In genomic region chr2:126645211-126645618, GRCh38 we compare ENCODE assay signal across 13 cellular contexts. TPM values are rescaled to one million over a fixed set of nuclear protein-coding genes. Genes with fewer than 3 reads are reported as not detected.
A peak's percentile ranks its signal among the peaks of the same experiment; 100 is the strongest.
DNase-seq lines count a peak whose midpoint lies in the region; ATAC-seq and TF ChIP-seq lines count a peak whose summit lies in the region.
"Had no signal": no experiment of that assay in that cellular context is flagged by ENCODE, and none has a peak within 500 bp of the region (broad histone marks: within the 10 kb centered on the region; RNA-seq: fewer than 3 reads in every experiment).

No MANE protein-coding gene starts in this region.

- DNase-seq in CMK (ENCODE audit: low read depth): peak; percentile 75
- DNase-seq in OCI-LY7 (ENCODE audit: low spot score): no peak
- no peak for DNase-seq in PC-3
- DNase-seq in NCI-H526 (lab: John Stamatoyannopoulos, UW): no peak
- no peak for DNase-seq in NCI-H510A treated with DMSO at 0.1 percent for 48 hours (lab: John Stamatoyannopoulos, UW)
- no peak for DNase-seq in glutamatergic neuron
- DNase-seq: immature natural killer cell, NCI-H2029, Right ventricle myocardium superior, substantia nigra had no signal

- no peaks in the 10 kb centered on the region for H3F3A ChIP-seq in PC-3 (ENCODE audit: low read length, unreplicated experiment)

- H3K4me3 Mint-ChIP-seq in glutamatergic neuron (ENCODE audit: unreplicated experiment): no peak overlapping the region
- H3K4me3 Mint-ChIP-seq: immature natural killer cell had no signal

- H3K9me3 Mint-ChIP-seq in glutamatergic neuron (ENCODE audit: unreplicated experiment): no peaks in the 10 kb centered on the region
- H3K9me3 Mint-ChIP-seq: immature natural killer cell had no signal

- H3K9me3 ChIP-seq in OCI-LY7 (ENCODE audit: low read length): 0 out of 2 replicates have a peak, but pooled peaks cover under 1% of the 10 kb centered on the region
- H3K9me3 ChIP-seq in PC-3 (ENCODE audit: low read length): no peaks in the 10 kb centered on the region

- H3K4me1 ChIP-seq in OCI-LY7 (ENCODE audit: insufficient read depth, low read length, poor library complexity, severe bottlenecking) (peaks cover 15% of the 10 kb centered on the region), PC-3 (ENCODE audit: insufficient read depth, low read length) (no peaks in the 10 kb centered on the region)

- H3K9ac ChIP-seq in PC-3 (ENCODE audit: low read length): no peak overlapping the region

- no peaks in the 10 kb centered on the region for H3K4me1 Mint-ChIP-seq in glutamatergic neuron (ENCODE audit: low read depth, unreplicated experiment)
- H3K4me1 Mint-ChIP-seq: immature natural killer cell had no signal

- no peaks in the 10 kb centered on the region for H3K27me3 Mint-ChIP-seq in glutamatergic neuron (ENCODE audit: unreplicated experiment)

- no peak overlapping the region for H3K4me2 ChIP-seq in OCI-LY7 (ENCODE audit: low read length)
- H3K4me2 ChIP-seq in PC-3 (ENCODE audit: low read length): no peak overlapping the region

- no TSS peak for BruUV-seq in OCI-LY7 (replicated peaks; lab: Mats Ljungman, UMichigan)
- BruUV-seq in PC-3 (replicated peaks; lab: Mats Ljungman, UMichigan): no TSS peak

- H2AFZ ChIP-seq in OCI-LY7 (ENCODE audit: low read length): peak overlapping the region; percentile 94; the same call in 1 of the 2 replicates
- H2AFZ ChIP-seq in PC-3 (ENCODE audit: low read length): no peak overlapping the region

- H3K36me3 ChIP-seq in OCI-LY7 (ENCODE audit: insufficient read depth, low read length) (no peaks in the 10 kb centered on the region), PC-3 (ENCODE audit: low read depth, low read length) (no peaks in the 10 kb centered on the region)

- no peaks in the 10 kb centered on the region for H3K27me3 ChIP-seq in PC-3 (ENCODE audit: low read length)

- CTCF ChIA-PET in OCI-LY7 (lab: Charles Lee; ENCODE audit: unreplicated experiment) (interaction anchor here (1.0 kb wide), 1 partner anchor 10 kb away, joined by 5 read pairs; no protein-coding TSS in a partner anchor), PC-3 (lab: Charles Lee) (no interaction called here)

- TF ChIP-seq CTCF in OCI-LY7 (conservative IDR thresholded peaks at IDR 0.05; ENCODE audit: low read length): no peak
- TF ChIP-seq CTCF in PC-3 (conservative IDR thresholded peaks at IDR 0.05; ENCODE audit: low read depth, low read length): no peak
- no peak for TF ChIP-seq CTCF in glutamatergic neuron (IDR thresholded peaks at IDR 0.05; ENCODE audit: partially characterized antibody, unreplicated experiment)

- POLR2A ChIA-PET in OCI-LY7 (lab: Charles Lee) (interaction anchor here (1.1 kb wide), 1 partner anchor 12 kb away, joined by 3 read pairs; no protein-coding TSS in a partner anchor), PC-3 (lab: Charles Lee; ENCODE audit: unreplicated experiment) (no interaction called here)

- ATAC-seq in GM19467 (IDR thresholded peaks at IDR 0.05; ENCODE audit: unreplicated experiment): peak; percentile 41
- ATAC-seq in HG03025 (IDR thresholded peaks at IDR 0.05; ENCODE audit: low FRiP score, unreplicated experiment): peak; percentile 58
- ATAC-seq in PC-3: no peak

- no peaks in the 10 kb centered on the region for H3K79me2 ChIP-seq in OCI-LY7 (ENCODE audit: insufficient read depth, low read depth, low read length)
- no peaks in the 10 kb centered on the region for H3K79me2 ChIP-seq in PC-3 (ENCODE audit: low read length)

- H4K20me1 ChIP-seq in OCI-LY7 (ENCODE audit: insufficient read depth, low read length) (no peaks in the 10 kb centered on the region), PC-3 (ENCODE audit: low read length) (no peaks in the 10 kb centered on the region)

- H3K36me3 Mint-ChIP-seq in glutamatergic neuron (ENCODE audit: unreplicated experiment): no peaks in the 10 kb centered on the region
- H3K36me3 Mint-ChIP-seq: immature natural killer cell had no signal

- no peak overlapping the region for H3K27ac Mint-ChIP-seq in glutamatergic neuron (ENCODE audit: unreplicated experiment)
- H3K27ac Mint-ChIP-seq: immature natural killer cell had no signal

- intact Hi-C loops in OCI-LY7 (cut with micrococcal nuclease; ENCODE audit: unreplicated experiment) (no loop called here), PC-3 (cut with micrococcal nuclease) (no loop called here)

- H3K27ac ChIP-seq in OCI-LY7 (ENCODE audit: low read depth, low read length, poor library complexity, severe bottlenecking) (peak overlapping the region; percentile 41), PC-3 (ENCODE audit: low read length) (no peak overlapping the region)
- H3K27ac ChIP-seq: epithelial cell of prostate had no signal

- H3K4me3 ChIP-seq in OCI-LY7 (ENCODE audit: low read depth, low read length, poor library complexity, severe bottlenecking) (no peak overlapping the region), PC-3 (ENCODE audit: low read length) (no peak overlapping the region)

- no peaks in the 10 kb centered on the region for H3K9me2 ChIP-seq in OCI-LY7 (ENCODE audit: insufficient read depth, low read length)
- H3K9me2 ChIP-seq in PC-3 (replicated peaks; ENCODE audit: low read length): no peaks in the 10 kb centered on the region

RNA-seq across cellular contexts. Expression of gene GYPC, which starts 10.7 kb away (rescaled TPM):
- 117 and 154 TPM in 2 replicates for total RNA-seq in OCI-LY7 (2014; rRNA removed; shearing (Covaris generic))
- total RNA-seq in OCI-LY7 (2022) (96.4 and 107 TPM in 2 replicates), PC-3 (2014; rRNA removed) (not detected in 2 replicates), glutamatergic neuron (ENCODE audit: unreplicated experiment) (2.0 TPM)

Comparison
In these comparisons a context has a peak if more than half of its experiments do, and no peak if none do; other contexts are left out.
1. RNA of gene GYPC, which starts 10.7 kb away (total RNA-seq): 96.4 to 154 TPM in OCI-LY7; 2.0 TPM in glutamatergic neuron (single experiment) and not detected in PC-3; every median in the first group is over 10 times any median in the second.